In the genomic region with DNA sequence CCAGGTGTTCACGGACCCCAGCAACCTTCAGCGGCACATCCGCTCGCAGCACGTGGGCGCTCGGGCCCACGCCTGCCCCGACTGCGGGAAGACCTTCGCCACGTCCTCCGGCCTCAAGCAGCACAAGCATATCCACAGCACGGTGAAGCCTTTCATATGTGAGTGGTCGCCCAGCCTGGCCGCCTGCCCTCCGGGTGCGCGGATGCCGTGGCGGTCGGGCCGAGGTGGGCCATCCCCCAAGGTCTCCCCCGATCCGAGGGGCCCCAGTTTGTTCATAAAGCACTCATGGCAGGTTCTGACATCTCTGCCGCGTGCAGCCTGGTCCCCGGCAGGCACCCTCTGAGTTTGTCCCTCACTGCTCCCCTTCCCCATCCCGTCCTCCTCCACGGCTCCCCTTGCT, we compare ENCODE assay signal across 19 cellular contexts. TPM values are rescaled to one million over a fixed set of nuclear protein-coding genes. Genes with fewer than 3 reads are reported as not detected.
DNase-seq lines count a peak whose midpoint lies in the region; FAIRE-seq and TF ChIP-seq lines count a peak whose summit lies in the region.
"Had no signal": no experiment of that assay in that cellular context is flagged by ENCODE, and none has a peak within 500 bp of the region (broad histone marks: within the 10 kb centered on the region; RNA-seq: fewer than 3 reads in every experiment).

No MANE protein-coding gene starts in this region.

- peaks cover 12% of the 10 kb centered on the region for H3K23me2 ChIP-seq in H1 (ENCODE audit: low read depth, low read length)

- no peak for FAIRE-seq in H1 (lab: Jason Lieb, UNC)
- FAIRE-seq: D721Med, GM12891, GM18507, H54 had no signal

- H3K4me2 ChIP-seq in BLaER1 (peak overlapping the region; percentile 98), H1 (ENCODE audit: insufficient read depth in 1 of 2, low read depth in 2 of 2, low read length in 2 of 2) (no peak overlapping the region), neuronal stem cell (ENCODE audit: insufficient read depth, low read length, poor library complexity, severe bottlenecking) (no peak overlapping the region)
- peak overlapping the region in 8 of 11 experiments; percentile 84 to 99 (median 94); a peak in 15 of 22 replicates for H3K4me2 ChIP-seq in BLaER1 treated with 17β-estradiol and CSF1 and Interleukin-3, amounts not matched to agents 10 nM and 100 nM
- H3K4me2 ChIP-seq: GM23338 had no signal

- no peak overlapping the region for H3K9ac ChIP-seq in BLaER1
- no peak overlapping the region for H3K9ac ChIP-seq in BLaER1 treated with 17β-estradiol and CSF1 and Interleukin-3, amounts not matched to agents 10 nM and 100 nM
- no peak overlapping the region for H3K9ac ChIP-seq in H1 (replicated peaks in 1 of 4; ENCODE audit: extremely low read depth in 1 of 4, low read depth in 3 of 4, low read length in 3 of 4)
- peak overlapping the region; percentile 79 for H3K9ac ChIP-seq in neuronal stem cell (ENCODE audit: low read depth, low read length, poor library complexity)

- peaks cover 45% of the 10 kb centered on the region for H4K20me1 ChIP-seq in BLaER1
- peaks cover 0 to 64% (median 39%) of the 10 kb centered on the region in 11 experiments; a peak in 17 of 22 replicates for H4K20me1 ChIP-seq in BLaER1 treated with 17β-estradiol and CSF1 and Interleukin-3, amounts not matched to agents 10 nM and 100 nM
- H4K20me1 ChIP-seq in H1 (replicated peaks in 1 of 2; ENCODE audit: control insufficient read depth in 1 of 2, insufficient read depth in 2 of 2, low read length in 2 of 2), result peaks cover 0 to 16% of the 10 kb centered on the region in 2 experiments

- H3K27me3 ChIP-seq in BLaER1 (peaks cover 28% of the 10 kb centered on the region; the same call in 1 of the 2 replicates), H1 (replicated peaks in 1 of 4; ENCODE audit: control insufficient read depth in 3 of 4, extremely low read depth in 1 of 4, insufficient read depth in 3 of 4, low read length in 3 of 4) (no peaks in the 10 kb centered on the region), neuronal stem cell (ENCODE audit: control insufficient read depth in 3 of 3, insufficient read depth in 3 of 3, low read depth in 1 of 3, low read length in 3 of 3) (peaks cover 0 to 19% (median 1%) of the 10 kb centered on the region in 3 experiments)
- peaks cover 7 to 49% (median 41%) of the 10 kb centered on the region in 11 experiments; a peak in 21 of 22 replicates for H3K27me3 ChIP-seq in BLaER1 treated with 17β-estradiol and CSF1 and Interleukin-3, amounts not matched to agents 10 nM and 100 nM

- H2BK5ac ChIP-seq in H1 (ENCODE audit: low read depth, low read length) (no peak overlapping the region), neuronal stem cell (ENCODE audit: low read length) (peak overlapping the region; percentile 16)

- H3K27ac ChIP-seq in BLaER1 (no peak overlapping the region), H1 (ENCODE audit: low read depth, low read length) (no peak overlapping the region), neuronal stem cell (replicated peaks; ENCODE audit: low read length) (no peak overlapping the region)
- no peak overlapping the region for H3K27ac ChIP-seq in BLaER1 treated with 17β-estradiol and CSF1 and Interleukin-3, amounts not matched to agents 10 nM and 100 nM

- H3K14ac ChIP-seq in H1 (ENCODE audit: insufficient read length) (no peak overlapping the region), neuronal stem cell (ENCODE audit: low read length) (no peak overlapping the region)

- no peak for TF ChIP-seq EP300 in H1 (IDR thresholded peaks at IDR 0.05; ENCODE audit: borderline replicate concordance in 1 of 2, low read depth in 2 of 2, low read length in 2 of 2)

- no peaks in the 10 kb centered on the region for H3K36me3 ChIP-seq in BLaER1
- H3K36me3 ChIP-seq in BLaER1 treated with 17β-estradiol and CSF1 and Interleukin-3, amounts not matched to agents 10 nM and 100 nM, result no peaks in the 10 kb centered on the region
- no peaks in the 10 kb centered on the region; a peak in 2 of 8 replicates for H3K36me3 ChIP-seq in H1 (ENCODE audit: control insufficient read depth in 2 of 4, insufficient read depth in 4 of 4, low read length in 3 of 4)
- peaks cover 0 to 10% of the 10 kb centered on the region in 2 donors for H3K36me3 ChIP-seq in neuronal stem cell (replicated peaks in 1 of 2; ENCODE audit: control insufficient read depth in 2 of 2, insufficient read depth in 2 of 2, low read length in 2 of 2)
- H3K36me3 ChIP-seq: HAP-1 had no signal

- H3K9me3 ChIP-seq in BLaER1, result no peaks in the 10 kb centered on the region
- no peaks in the 10 kb centered on the region for H3K9me3 ChIP-seq in BLaER1 treated with 17β-estradiol and CSF1 and Interleukin-3, amounts not matched to agents 10 nM and 100 nM (replicated peaks in 1 of 11)
- no peaks in the 10 kb centered on the region for H3K9me3 ChIP-seq in H1 (ENCODE audit: insufficient read depth in 2 of 2, low read depth in 1 of 2, low read length in 1 of 2)
- peaks cover 0 to 4% of the 10 kb centered on the region in 2 donors for H3K9me3 ChIP-seq in neuronal stem cell (replicated peaks in 1 of 2; ENCODE audit: control insufficient read depth in 2 of 2, insufficient read depth in 1 of 2, low read depth in 1 of 2, low read length in 2 of 2)
- H3K9me3 ChIP-seq: HAP-1 had no signal

- no peak overlapping the region for H3K23ac ChIP-seq in H1 (ENCODE audit: insufficient read length)
- H3K23ac ChIP-seq in neuronal stem cell (ENCODE audit: low read depth, low read length, poor library complexity), result peak overlapping the region; percentile 49

- TF ChIP-seq RAD21 in H1 (IDR thresholded peaks at IDR 0.05 in 1 of 2, conservative IDR thresholded peaks at IDR 0.05 in 1 of 2; ENCODE audit: low read depth in 2 of 2, low read length in 2 of 2), result no peak

- no peak overlapping the region for H3K56ac ChIP-seq in H1 (replicated peaks; ENCODE audit: insufficient read length, low read depth, low read length)

- DNase-seq in H1 (ENCODE audit: low read depth in 1 of 2, low spot score in 2 of 2) (no peak), neuronal stem cell (ENCODE audit: low spot score) (no peak), midbrain (lab: John Stamatoyannopoulos, UW) (no peak), NCI-H146 treated with DMSO at 0.1 percent for 48 hours (lab: John Stamatoyannopoulos, UW; ENCODE audit: unreplicated experiment) (no peak)
- DNase-seq: CD4-positive, alpha-beta T cell; CD8-positive, alpha-beta memory T cell; DMS 273 treated with DMSO at 0.1 percent for 48 hours; DMS79; EL; GDM1 had no signal

- CTCF ChIA-PET in H1 (lab: Charles Lee; ENCODE audit: partially characterized antibody), result interaction anchor here (0.6 to 2.2 kb wide), 6 partner anchors 9 to 392 kb away, joined by 3 to 10 read pairs (median 3); no protein-coding TSS in a partner anchor

- H2AK5ac ChIP-seq in H1 (ENCODE audit: low read depth, low read length), result no peak overlapping the region
- peak overlapping the region; percentile 40 for H2AK5ac ChIP-seq in neuronal stem cell (ENCODE audit: low read depth, low read length)

- H2BK12ac ChIP-seq in H1 (ENCODE audit: low read depth, low read length) (no peak overlapping the region), neuronal stem cell (ENCODE audit: low read length) (no peak overlapping the region)

- H4K8ac ChIP-seq in H1 (ENCODE audit: extremely low read depth, insufficient read depth, low read length) (peak overlapping the region; percentile 43; the same call in 1 of the 2 replicates), neuronal stem cell (ENCODE audit: low read depth, low read length) (no peak overlapping the region)

- H4K91ac ChIP-seq in H1 (replicated peaks; ENCODE audit: insufficient read length, low read length) (no peak overlapping the region), neuronal stem cell (ENCODE audit: low read depth, low read length, poor library complexity) (no peak overlapping the region)

- H3K4me1 ChIP-seq in BLaER1 (peaks cover 65% of the 10 kb centered on the region), H1 (replicated peaks in 1 of 4; ENCODE audit: control insufficient read depth in 3 of 4, insufficient read depth in 4 of 4, low read length in 3 of 4) (no peaks in the 10 kb centered on the region), neuronal stem cell (ENCODE audit: control insufficient read depth in 2 of 2, insufficient read depth in 1 of 2, low read depth in 1 of 2, low read length in 2 of 2) (peaks cover 0 to 10% of the 10 kb centered on the region in 2 donors)
- H3K4me1 ChIP-seq in BLaER1 treated with 17β-estradiol and CSF1 and Interleukin-3, amounts not matched to agents 10 nM and 100 nM, result peaks cover 19 to 59% (median 52%) of the 10 kb centered on the region in 10 experiments
- H3K4me1 ChIP-seq: HAP-1 had no signal

- POLR2A ChIA-PET in H1 (lab: Charles Lee; ENCODE audit: partially characterized antibody), result interaction anchor here (0.9 kb wide), 1 partner anchor 9 kb away, joined by 4 read pairs; no protein-coding TSS in a partner anchor

- no peak for TF ChIP-seq POLR2A in H1 (IDR thresholded peaks at IDR 0.05; ENCODE audit: control extremely low read depth in 1 of 2, low read depth in 2 of 2, low read length in 2 of 2)

- H2BK15ac ChIP-seq in H1 (ENCODE audit: low read length) (no peak overlapping the region), neuronal stem cell (ENCODE audit: low read length) (no peak overlapping the region)

- H4K5ac ChIP-seq in H1 (ENCODE audit: insufficient read length, low read depth, low read length), result no peak overlapping the region

- H3K79me1 ChIP-seq in H1 (ENCODE audit: low read depth, low read length) (no peaks in the 10 kb centered on the region), neuronal stem cell (ENCODE audit: low read depth, low read length) (peaks cover 11% of the 10 kb centered on the region)

- H3K4me3 ChIP-seq in BLaER1 (no peak overlapping the region), H1 (ENCODE audit: extremely low read depth in 1 of 4, insufficient read depth in 2 of 4, low read depth in 3 of 4, low read length in 4 of 4) (no peak overlapping the region), neuronal stem cell (ENCODE audit: low read length in 2 of 2) (no peak overlapping the region)
- no peak overlapping the region for H3K4me3 ChIP-seq in BLaER1 treated with 17β-estradiol and CSF1 and Interleukin-3, amounts not matched to agents 10 nM and 100 nM
- H3K4me3 ChIP-seq: GM23338, HAP-1 had no signal

- 93% methylated on average over 24 of the region's 30 CpGs; no CpG with 5 or more reads in 1 of the 2 experiments for WGBS in H1 (ENCODE audit: extremely low coverage in 1 of 2, insufficient coverage in 1 of 2, insufficient read length in 1 of 2, insufficient replicate concordance in 2 of 2, low coverage in 1 of 2, low lambda C conversion rate in 2 of 2, missing lambda C conversion rate in 1 of 2), 2 experiments
- WGBS in neuronal stem cell (ENCODE audit: extremely low coverage in 2 of 2, insufficient read length in 2 of 2, insufficient replicate concordance in 1 of 2), 2 donors, result no CpG with 5 or more reads among the region's 30 CpGs

- no peak overlapping the region for H2BK20ac ChIP-seq in H1 (ENCODE audit: low read length)

- TF ChIP-seq CTCF in H1 (IDR thresholded peaks at IDR 0.05; ENCODE audit: control extremely low read depth in 1 of 3, insufficient read depth in 1 of 3, low read depth in 1 of 3, low read length in 3 of 3), result no peak

- H3K4ac ChIP-seq in H1 (replicated peaks; ENCODE audit: insufficient read length, low read depth, low read length) (no peak overlapping the region), neuronal stem cell (ENCODE audit: low read length) (no peak overlapping the region)

- H2BK120ac ChIP-seq in H1 (replicated peaks; ENCODE audit: low read depth, low read length), result no peak overlapping the region
- H2BK120ac ChIP-seq in neuronal stem cell (ENCODE audit: low read depth, low read length), result no peak overlapping the region

- H3K79me2 ChIP-seq in H1 (ENCODE audit: control insufficient read depth in 1 of 2, insufficient read depth in 2 of 2, low read length in 2 of 2), result no peaks in the 10 kb centered on the region

- H2AFZ ChIP-seq in H1 (ENCODE audit: low read length) (no peak overlapping the region), neuronal stem cell (ENCODE audit: low read length) (no peak overlapping the region)
- H2AFZ ChIP-seq: GM23338 had no signal

- no peak overlapping the region for H3K18ac ChIP-seq in H1 (ENCODE audit: extremely low read depth, low read length)
- no peak overlapping the region for H3K18ac ChIP-seq in neuronal stem cell (ENCODE audit: low read length)

RNA-seq across cellular contexts. Expression of gene ARHGEF16, which starts 49.0 kb away (rescaled TPM):
- 20.0 and 20.7 TPM in 2 replicates for total RNA-seq in H1 (2021; fragmentation: NEBNext Ultra II Directional; extraction: Animal tissue kit (Norgen Biotek cat#: 25700))
- 18.3 and 25.0 TPM in 2 replicates for polyA plus RNA-seq in H1 (2011; rRNA removed)
- polyA plus RNA-seq in H1 (2011; cell fraction: cytosol; rRNA removed), result 20.5 TPM
- polyA plus RNA-seq in H1 (2011; cell fraction: nucleus; rRNA removed), result 55.6 TPM
- 11.4 to 18.1 TPM (median 16.6 TPM) in 4 replicates for polyA plus RNA-seq in H1 (2012, experiment 1 of 2)
- polyA plus RNA-seq in H1 (2012, experiment 2 of 2), result 15.7 TPM
- 8.9 TPM for polyA plus RNA-seq in H1 (2013, experiment 1 of 2)
- polyA plus RNA-seq in H1 (2013, experiment 2 of 2), result 7.8 TPM
- 32.5 and 33.4 TPM in 2 replicates for polyA minus RNA-seq in H1 (2011; rRNA and poly(A)+ RNA removed)
- polyA minus RNA-seq in H1 (2011; cell fraction: cytosol; rRNA and poly(A)+ RNA removed), result 10.1 TPM
- polyA minus RNA-seq in H1 (2011; cell fraction: nucleus; rRNA and poly(A)+ RNA removed), result 24.2 TPM
- polyA plus RNA-seq in neuronal stem cell (2013, experiment 1 of 2), result 1.5 TPM
- 1.4 TPM for polyA plus RNA-seq in neuronal stem cell (2013, experiment 2 of 2)
- total RNA-seq: CD8-positive, alpha-beta memory T cell had no signal
- polyA plus RNA-seq: CD14-positive monocyte had no signal

Comparison
In these comparisons a context has a peak if more than half of its experiments do, and no peak if none do; other contexts are left out.
1. H3K4me2 ChIP-seq: peak in BLaER1 (single experiment) and BLaER1 treated with 17β-estradiol and CSF1 and Interleukin-3, amounts not matched to agents 10 nM and 100 nM (8 of 11); none in H1 (0 of 2) and neuronal stem cell (single experiment).